In genomic region chr3:41202834-41203345, GRCh38 we compare ENCODE assay signal across 8 cellular contexts. TPM values are rescaled to one million over a fixed set of nuclear protein-coding genes. Genes with fewer than 3 reads are reported as not detected.
DNase-seq lines count a peak whose midpoint lies in the region; ATAC-seq and TF ChIP-seq lines count a peak whose summit lies in the region.

No MANE protein-coding gene starts in this region.

- H3F3A ChIP-seq in PC-3 (ENCODE audit: low read length, unreplicated experiment), result no peaks in the 10 kb centered on the region

- TF ChIP-seq CTCF in Caco-2 (IDR thresholded peaks at IDR 0.05; ENCODE audit: insufficient read depth in 1 of 2, low read depth in 1 of 2, low read length in 1 of 2, severe bottlenecking in 1 of 2, unreplicated experiment in 1 of 2) (peak; percentile 15 to 25), PC-3 (conservative IDR thresholded peaks at IDR 0.05; ENCODE audit: low read depth, low read length) (peak; percentile 68), endodermal cell (conservative IDR thresholded peaks at IDR 0.05) (peak; percentile 68), neural crest cell (conservative IDR thresholded peaks at IDR 0.05) (peak; percentile 64)

- no peaks in the 10 kb centered on the region for H3K9me2 ChIP-seq in PC-3 (replicated peaks; ENCODE audit: low read length)

- H3K27me3 Mint-ChIP-seq in Caco-2 (ENCODE audit: insufficient read depth, unreplicated experiment), result no peaks in the 10 kb centered on the region
- no peaks in the 10 kb centered on the region for H3K27me3 Mint-ChIP-seq in endodermal cell (ENCODE audit: insufficient read depth)
- peaks cover 2% of the 10 kb centered on the region for H3K27me3 Mint-ChIP-seq in neural crest cell (ENCODE audit: low read depth)

- ATAC-seq in GM21723 (IDR thresholded peaks at IDR 0.05; ENCODE audit: unreplicated experiment), result peak; percentile 22
- peak; percentile 16; the same call in 1 of the 2 replicates for ATAC-seq in PC-3
- ATAC-seq in HG03135 (IDR thresholded peaks at IDR 0.05; ENCODE audit: unreplicated experiment), result no peak

- H3K4me3 ChIP-seq in Caco-2 (ENCODE audit: low read depth, low read length) (no peak overlapping the region), PC-3 (ENCODE audit: low read length) (peak overlapping the region; percentile 90), endodermal cell (ENCODE audit: low read length) (peak overlapping the region; percentile 94)

- H3K4me3 Mint-ChIP-seq in Caco-2 (ENCODE audit: unreplicated experiment) (peak overlapping the region; percentile 80), endodermal cell (peak overlapping the region; percentile 89), neural crest cell (peak overlapping the region; percentile 96)

- H3K4me1 Mint-ChIP-seq in Caco-2 (ENCODE audit: low read depth, unreplicated experiment) (peaks cover 19% of the 10 kb centered on the region), endodermal cell (peaks cover 62% of the 10 kb centered on the region), neural crest cell (peaks cover 70% of the 10 kb centered on the region)

- H2AFZ ChIP-seq in PC-3 (ENCODE audit: low read length), result no peak overlapping the region

- peak overlapping the region; percentile 95 for H3K4me2 ChIP-seq in PC-3 (ENCODE audit: low read length)

- H3K4me1 ChIP-seq in Caco-2 (peaks cover 42% of the 10 kb centered on the region), PC-3 (ENCODE audit: insufficient read depth, low read length) (peaks cover 27% of the 10 kb centered on the region), endodermal cell (ENCODE audit: control insufficient read depth, insufficient read depth, low read length) (peaks cover 22% of the 10 kb centered on the region)

- H3K36me3 Mint-ChIP-seq in Caco-2 (ENCODE audit: insufficient read depth, unreplicated experiment) (peaks cover 18% of the 10 kb centered on the region), endodermal cell (ENCODE audit: low read depth) (peaks cover 2% of the 10 kb centered on the region), neural crest cell (ENCODE audit: low read depth) (no peaks in the 10 kb centered on the region)

- H4K20me1 ChIP-seq in PC-3 (ENCODE audit: low read length), result peaks cover 78% of the 10 kb centered on the region

- H3K79me2 ChIP-seq in PC-3 (ENCODE audit: low read length), result peaks cover 84% of the 10 kb centered on the region

- H3K27ac ChIP-seq in PC-3 (ENCODE audit: low read length), result no peak overlapping the region
- no peak overlapping the region for H3K27ac ChIP-seq in endodermal cell (ENCODE audit: low read depth, low read length)

- no peaks in the 10 kb centered on the region for H3K27me3 ChIP-seq in Caco-2 (replicated peaks; ENCODE audit: control insufficient read depth, insufficient read depth, low read length)
- no peaks in the 10 kb centered on the region for H3K27me3 ChIP-seq in PC-3 (ENCODE audit: low read length)
- H3K27me3 ChIP-seq in endodermal cell (ENCODE audit: control insufficient read depth, insufficient read depth, low read length, poor library complexity, severe bottlenecking), result no peaks in the 10 kb centered on the region

- CTCF ChIA-PET in Caco-2 (lab: Charles Lee), result interaction anchor here (0.6 to 0.7 kb wide), 2 partner anchors 35 to 42 kb away, joined by 4 to 5 read pairs; no protein-coding TSS in a partner anchor
- CTCF ChIA-PET in PC-3 (lab: Charles Lee), result no interaction called here

- no TSS peak for BruUV-seq in Caco-2 (replicated peaks; lab: Mats Ljungman, UMichigan)
- no TSS peak for BruUV-seq in PC-3 (replicated peaks; lab: Mats Ljungman, UMichigan)

- H3K9me3 Mint-ChIP-seq in Caco-2 (ENCODE audit: unreplicated experiment), result no peaks in the 10 kb centered on the region
- H3K9me3 Mint-ChIP-seq in endodermal cell, result no peaks in the 10 kb centered on the region
- H3K9me3 Mint-ChIP-seq in neural crest cell, result no peaks in the 10 kb centered on the region

- no peak overlapping the region for H3K9ac ChIP-seq in PC-3 (ENCODE audit: low read length)
- H3K9ac ChIP-seq in endodermal cell (ENCODE audit: extremely low read depth, low read length, poor library complexity, severe bottlenecking), result no peak overlapping the region

- H3K27ac Mint-ChIP-seq in Caco-2 (ENCODE audit: unreplicated experiment) (no peak overlapping the region), endodermal cell (no peak overlapping the region), neural crest cell (ENCODE audit: unreplicated experiment) (no peak overlapping the region)

- intact Hi-C loops in Caco-2 (cut with micrococcal nuclease; ENCODE audit: unreplicated experiment) (loop anchor here (5.0 to 10.0 kb wide), 4 partner anchors 114 to 878 kb away; no protein-coding TSS in a partner anchor), PC-3 (cut with micrococcal nuclease) (loop anchor here (1.0 to 5.0 kb wide), 6 partner anchors 9 to 679 kb away; no protein-coding TSS in a partner anchor)

- no peaks in the 10 kb centered on the region; the same call in 1 of the 2 replicates for H3K36me3 ChIP-seq in Caco-2 (ENCODE audit: control insufficient read depth, insufficient read depth, low read length)
- peaks cover 4% of the 10 kb centered on the region; the same call in 1 of the 2 replicates for H3K36me3 ChIP-seq in PC-3 (ENCODE audit: low read depth, low read length)
- peaks cover 5% of the 10 kb centered on the region for H3K36me3 ChIP-seq in endodermal cell (ENCODE audit: control insufficient read depth, insufficient read depth, low read length)

- H3K9me3 ChIP-seq in Caco-2 (no peaks in the 10 kb centered on the region), PC-3 (ENCODE audit: low read length) (no peaks in the 10 kb centered on the region), endodermal cell (ENCODE audit: control insufficient read depth, low read length) (no peaks in the 10 kb centered on the region)

- POLR2A ChIA-PET in Caco-2 (lab: Charles Lee), result interaction anchor here (0.6 to 0.7 kb wide), 2 partner anchors 10 to 1602 kb away, joined by 3 to 4 read pairs; no protein-coding TSS in a partner anchor
- POLR2A ChIA-PET in PC-3 (lab: Charles Lee; ENCODE audit: unreplicated experiment), result no interaction called here

- DNase-seq in Caco-2 (peak in 1 of 2 experiments; percentile 35), PC-3 (peak; percentile 70), endodermal cell (no peak), neural crest cell (ENCODE audit: low read depth, low spot score) (no peak), CD1c-positive myeloid dendritic cell (ENCODE audit: extremely low spot score) (no peak), NCI-H1092 treated with DMSO at 0.1 percent for 48 hours (lab: John Stamatoyannopoulos, UW) (no peak)

RNA-seq across cellular contexts. Expression of gene CTNNB1, which starts 3.6 kb away (rescaled TPM):
- total RNA-seq in Caco-2 (2022) (201 and 206 TPM in 2 replicates), PC-3 (2014; rRNA removed) (460 and 474 TPM in 2 replicates), endodermal cell (100 to 1,000 TPM; 420 to 534 TPM), neural crest cell (512 and 550 TPM in 2 replicates)
- 492 TPM for polyA plus RNA-seq in endodermal cell (2013, experiment 1 of 2)
- 458 TPM for polyA plus RNA-seq in endodermal cell (2013, experiment 2 of 2)
